ENCODE assay signal across 25 cellular contexts in genomic region chr3:134876836-134877235, GRCh38.
"Had no signal": no experiment of that assay in that cellular context is flagged by ENCODE, and none has a peak within 500 bp of the region (broad histone marks: within the 10 kb centered on the region; RNA-seq: fewer than 3 reads in every experiment).

No MANE protein-coding gene starts in this region.

- H3K9me3 ChIP-seq: colonic mucosa, esophagus muscularis mucosa, esophagus squamous epithelium, gastrocnemius medialis, gastroesophageal sphincter, heart left ventricle, heart right ventricle had no signal

- DNase-seq: colonic mucosa; cortex of kidney; dermis blood vessel endothelial cell; dorsolateral prefrontal cortex; effector CD4-positive, alpha-beta T cell; effector CD8-positive, alpha-beta T cell; effector memory CD4-positive, alpha-beta T cell; effector memory CD8-positive, alpha-beta T cell; endodermal cell; erythroblast; esophagus squamous epithelium; foreskin fibroblast; foreskin keratinocyte; foreskin melanocyte; gastrocnemius medialis; glutamatergic neuron; head of caudate nucleus; heart left ventricle; heart right ventricle had no signal

- H3K27ac Mint-ChIP-seq: dendritic cell treated with granulocyte-macrophage colony-stimulating factor and Interleukin-4, amounts not matched to agents 40 ng/mL and 50 ng/mL, for 4 days; effector memory CD8-positive, alpha-beta T cell; endodermal cell had no signal

- H3K27ac ChIP-seq: colonic mucosa, coronary artery, epithelial cell of prostate, esophagus muscularis mucosa, esophagus squamous epithelium, foreskin keratinocyte, gastrocnemius medialis, gastroesophageal sphincter, heart left ventricle, heart right ventricle had no signal

- H3K4me3 ChIP-seq: colonic mucosa, coronary artery, dorsolateral prefrontal cortex, esophagus muscularis mucosa, esophagus squamous epithelium, gastrocnemius medialis, gastroesophageal sphincter, heart left ventricle, heart right ventricle had no signal

- H3K27me3 Mint-ChIP-seq: dendritic cell treated with granulocyte-macrophage colony-stimulating factor and Interleukin-4, amounts not matched to agents 40 ng/mL and 50 ng/mL, for 4 days had no signal

- H3K4me3 Mint-ChIP-seq: dendritic cell treated with granulocyte-macrophage colony-stimulating factor and Interleukin-4, amounts not matched to agents 40 ng/mL and 50 ng/mL, for 4 days; effector memory CD8-positive, alpha-beta T cell; endodermal cell had no signal

- ATAC-seq: effector memory CD8-positive, alpha-beta T cell; esophagus mucosa; foreskin keratinocyte; gastrocnemius medialis; gastroesophageal sphincter; heart left ventricle; heart right ventricle had no signal

- H3K9me3 Mint-ChIP-seq: dendritic cell treated with granulocyte-macrophage colony-stimulating factor and Interleukin-4, amounts not matched to agents 40 ng/mL and 50 ng/mL, for 4 days; endodermal cell had no signal

- H3K4me1 ChIP-seq: colonic mucosa, esophagus squamous epithelium, foreskin keratinocyte, gastrocnemius medialis, gastroesophageal sphincter had no signal

- H3K27me3 ChIP-seq: colonic mucosa, dorsolateral prefrontal cortex, esophagus muscularis mucosa, esophagus squamous epithelium, foreskin keratinocyte, gastrocnemius medialis, gastroesophageal sphincter, heart left ventricle had no signal

- H3K36me3 ChIP-seq: colonic mucosa, esophagus muscularis mucosa, esophagus squamous epithelium, gastrocnemius medialis, gastroesophageal sphincter, heart left ventricle, heart right ventricle had no signal
